1 cellular context compared by ENCODE assay signal in the genomic region with DNA sequence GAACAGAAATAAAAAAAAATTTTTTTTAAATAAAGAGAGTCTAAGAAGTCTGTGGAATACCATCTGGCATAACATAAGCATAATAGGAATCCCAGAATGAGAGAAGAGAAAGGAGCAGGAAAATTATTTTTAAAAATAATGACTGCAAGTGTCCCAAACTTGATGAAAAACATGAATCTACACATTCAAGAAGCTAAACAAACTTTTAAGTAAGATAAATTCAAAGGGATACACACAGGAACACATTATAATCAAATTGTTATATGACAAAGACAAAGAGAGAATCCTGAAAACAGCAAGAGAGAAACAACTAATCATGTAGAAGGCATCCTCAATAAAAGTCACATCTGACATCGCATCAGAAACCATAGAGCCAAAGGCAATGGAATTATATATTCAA.
TF ChIP-seq lines count a peak whose summit lies in the region.

No MANE protein-coding gene starts in this region.

TF ChIP-seq in WTC11, 78 proteins besides CTCF, POLR2A, EP300 and RAD21 (continued from another document):
- TF ChIP-seq, protein P1, sequence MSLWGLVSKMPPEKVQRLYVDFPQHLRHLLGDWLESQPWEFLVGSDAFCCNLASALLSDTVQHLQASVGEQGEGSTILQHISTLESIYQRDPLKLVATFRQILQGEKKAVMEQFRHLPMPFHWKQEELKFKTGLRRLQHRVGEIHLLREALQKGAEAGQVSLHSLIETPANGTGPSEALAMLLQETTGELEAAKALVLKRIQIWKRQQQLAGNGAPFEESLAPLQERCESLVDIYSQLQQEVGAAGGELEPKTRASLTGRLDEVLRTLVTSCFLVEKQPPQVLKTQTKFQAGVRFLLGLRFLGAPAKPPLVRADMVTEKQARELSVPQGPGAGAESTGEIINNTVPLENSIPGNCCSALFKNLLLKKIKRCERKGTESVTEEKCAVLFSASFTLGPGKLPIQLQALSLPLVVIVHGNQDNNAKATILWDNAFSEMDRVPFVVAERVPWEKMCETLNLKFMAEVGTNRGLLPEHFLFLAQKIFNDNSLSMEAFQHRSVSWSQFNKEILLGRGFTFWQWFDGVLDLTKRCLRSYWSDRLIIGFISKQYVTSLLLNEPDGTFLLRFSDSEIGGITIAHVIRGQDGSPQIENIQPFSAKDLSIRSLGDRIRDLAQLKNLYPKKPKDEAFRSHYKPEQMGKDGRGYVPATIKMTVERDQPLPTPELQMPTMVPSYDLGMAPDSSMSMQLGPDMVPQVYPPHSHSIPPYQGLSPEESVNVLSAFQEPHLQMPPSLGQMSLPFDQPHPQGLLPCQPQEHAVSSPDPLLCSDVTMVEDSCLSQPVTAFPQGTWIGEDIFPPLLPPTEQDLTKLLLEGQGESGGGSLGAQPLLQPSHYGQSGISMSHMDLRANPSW (CRISPR knock-in tag; conservative IDR thresholded peaks at IDR 0.05; ENCODE audit: low read depth): no peak
- TF ChIP-seq, protein P2, sequence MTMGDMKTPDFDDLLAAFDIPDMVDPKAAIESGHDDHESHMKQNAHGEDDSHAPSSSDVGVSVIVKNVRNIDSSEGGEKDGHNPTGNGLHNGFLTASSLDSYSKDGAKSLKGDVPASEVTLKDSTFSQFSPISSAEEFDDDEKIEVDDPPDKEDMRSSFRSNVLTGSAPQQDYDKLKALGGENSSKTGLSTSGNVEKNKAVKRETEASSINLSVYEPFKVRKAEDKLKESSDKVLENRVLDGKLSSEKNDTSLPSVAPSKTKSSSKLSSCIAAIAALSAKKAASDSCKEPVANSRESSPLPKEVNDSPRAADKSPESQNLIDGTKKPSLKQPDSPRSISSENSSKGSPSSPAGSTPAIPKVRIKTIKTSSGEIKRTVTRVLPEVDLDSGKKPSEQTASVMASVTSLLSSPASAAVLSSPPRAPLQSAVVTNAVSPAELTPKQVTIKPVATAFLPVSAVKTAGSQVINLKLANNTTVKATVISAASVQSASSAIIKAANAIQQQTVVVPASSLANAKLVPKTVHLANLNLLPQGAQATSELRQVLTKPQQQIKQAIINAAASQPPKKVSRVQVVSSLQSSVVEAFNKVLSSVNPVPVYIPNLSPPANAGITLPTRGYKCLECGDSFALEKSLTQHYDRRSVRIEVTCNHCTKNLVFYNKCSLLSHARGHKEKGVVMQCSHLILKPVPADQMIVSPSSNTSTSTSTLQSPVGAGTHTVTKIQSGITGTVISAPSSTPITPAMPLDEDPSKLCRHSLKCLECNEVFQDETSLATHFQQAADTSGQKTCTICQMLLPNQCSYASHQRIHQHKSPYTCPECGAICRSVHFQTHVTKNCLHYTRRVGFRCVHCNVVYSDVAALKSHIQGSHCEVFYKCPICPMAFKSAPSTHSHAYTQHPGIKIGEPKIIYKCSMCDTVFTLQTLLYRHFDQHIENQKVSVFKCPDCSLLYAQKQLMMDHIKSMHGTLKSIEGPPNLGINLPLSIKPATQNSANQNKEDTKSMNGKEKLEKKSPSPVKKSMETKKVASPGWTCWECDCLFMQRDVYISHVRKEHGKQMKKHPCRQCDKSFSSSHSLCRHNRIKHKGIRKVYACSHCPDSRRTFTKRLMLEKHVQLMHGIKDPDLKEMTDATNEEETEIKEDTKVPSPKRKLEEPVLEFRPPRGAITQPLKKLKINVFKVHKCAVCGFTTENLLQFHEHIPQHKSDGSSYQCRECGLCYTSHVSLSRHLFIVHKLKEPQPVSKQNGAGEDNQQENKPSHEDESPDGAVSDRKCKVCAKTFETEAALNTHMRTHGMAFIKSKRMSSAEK (CRISPR knock-in tag; IDR thresholded peaks at IDR 0.05; ENCODE audit: borderline replicate concordance): no peak
